Comparison of ENCODE assay signal across 9 cellular contexts in the genomic region with DNA sequence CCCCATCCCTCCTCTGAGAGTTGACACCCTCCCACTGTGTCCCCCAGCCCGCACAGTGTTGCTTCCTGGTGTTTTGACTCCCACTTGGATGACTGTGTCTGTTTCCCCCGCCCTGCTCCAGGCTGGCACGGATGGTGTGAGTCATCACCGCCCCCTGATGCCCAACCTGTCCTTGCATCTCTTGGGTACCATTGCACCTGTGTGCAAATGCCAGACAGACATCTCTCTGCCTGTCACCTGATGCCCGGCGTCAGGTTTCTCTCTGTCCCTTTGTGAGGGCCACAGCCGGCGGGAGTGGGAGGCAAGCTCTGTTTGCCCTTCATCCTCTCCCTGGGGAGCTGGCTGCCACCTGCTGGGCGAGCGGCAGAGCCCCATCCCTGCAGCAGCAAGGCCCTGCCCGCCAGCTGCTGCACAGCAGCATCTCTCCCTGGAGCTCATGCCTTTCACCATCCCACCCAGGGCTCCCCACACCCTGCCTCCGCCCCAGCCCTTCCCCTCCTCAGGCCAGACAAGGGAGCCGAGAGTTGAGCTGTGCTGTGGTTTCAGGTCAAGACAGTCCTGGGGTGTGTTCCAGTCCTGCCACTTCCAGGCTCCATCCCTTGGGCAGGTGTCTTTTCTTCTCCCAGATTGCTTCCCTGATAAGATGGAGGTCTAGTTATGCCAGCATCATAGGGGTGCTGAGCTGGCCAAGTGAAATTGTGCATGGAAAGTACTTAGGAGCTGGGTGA. TPM values are rescaled to one million over a fixed set of nuclear protein-coding genes. Genes with fewer than 3 reads are reported as not detected.
A peak's percentile ranks its signal among the peaks of the same experiment; 100 is the strongest.
DNase-seq lines count a peak whose midpoint lies in the region; ATAC-seq, FAIRE-seq and TF ChIP-seq lines count a peak whose summit lies in the region.
"Had no signal": no experiment of that assay in that cellular context is flagged by ENCODE, and none has a peak within 500 bp of the region (broad histone marks: within the 10 kb centered on the region; RNA-seq: fewer than 3 reads in every experiment).

No MANE protein-coding gene starts in this region.

- TF ChIP-seq CTCF in Panc1 (IDR thresholded peaks at IDR 0.05) (no peak; the same call in 1 of the 2 replicates), kidney (IDR thresholded peaks at IDR 0.05; ENCODE audit: borderline replicate concordance, extremely low read depth, insufficient read depth) (peak; percentile 1), thyroid gland (IDR thresholded peaks at IDR 0.05) (no peak)
- no peak for TF ChIP-seq CTCF in activated CD8-positive, alpha-beta T cell treated with anti-CD3 and anti-CD28 coated beads for 36 hours (IDR thresholded peaks at IDR 0.05)

- DNase-seq in COR-L47 (lab: John Stamatoyannopoulos, UW) (peak; percentile 97), Panc1 (ENCODE audit: low read depth, low spot score) (no peak), kidney (no peak), AG08396 (ENCODE audit: low spot score) (no peak), thyroid gland (no peak), small intestine (no peak)
- DNase-seq in activated CD8-positive, alpha-beta T cell treated with anti-CD3 and anti-CD28 coated beads for 36 hours = no peak

- H3K9ac ChIP-seq in HUES64 (ENCODE audit: low read depth, low read length) (peak overlapping the region; percentile 21; the same call in 1 of the 2 replicates), kidney (ENCODE audit: low read length in 2 of 2) (no peak overlapping the region)

- H3K27ac Mint-ChIP-seq in activated CD8-positive, alpha-beta T cell treated with anti-CD3 and anti-CD28 coated beads for 36 hours = no peak overlapping the region

- in situ Hi-C loops in Panc1 (cut with HindIII; ENCODE audit: low pct_unique_long_range_greater_than_20kb, low sequenced_read_pairs) = no loop called here

- H3K9me3 Mint-ChIP-seq in activated CD8-positive, alpha-beta T cell treated with anti-CD3 and anti-CD28 coated beads for 36 hours = no peaks in the 10 kb centered on the region

- no TSS peak for BruUV-seq in Panc1 (replicated peaks; lab: Mats Ljungman, UMichigan)

- H3K4me1 ChIP-seq in HUES64 (ENCODE audit: insufficient read depth, low read length) = peaks cover 8% of the 10 kb centered on the region
- H3K4me1 ChIP-seq in Panc1 (ENCODE audit: control insufficient read depth, insufficient read depth, low read length) = no peaks in the 10 kb centered on the region
- peaks cover 6 to 9% of the 10 kb centered on the region in 2 donors for H3K4me1 ChIP-seq in kidney (ENCODE audit: control insufficient read depth in 1 of 2, insufficient read depth in 1 of 2, low read depth in 1 of 2, low read length in 2 of 2)
- peaks cover 12 to 29% of the 10 kb centered on the region in 2 donors for H3K4me1 ChIP-seq in thyroid gland
- H3K4me1 ChIP-seq in small intestine (ENCODE audit: control insufficient read depth in 2 of 2, insufficient read depth in 1 of 2, low read depth in 1 of 2, low read length in 1 of 2) = no peaks in the 10 kb centered on the region
- H3K4me1 ChIP-seq: HAP-1 had no signal

- POLR2A ChIA-PET in Panc1 (lab: Charles Lee) = interaction anchor here (0.7 kb wide), 1 partner anchor 42 kb away, joined by 3 read pairs; no protein-coding TSS in a partner anchor
- POLR2A ChIA-PET in activated CD8-positive, alpha-beta T cell treated with anti-CD3 and anti-CD28 coated beads for 36 hours (lab: Charles Lee) = interaction anchor here (0.7 to 0.9 kb wide), 2 partner anchors 54 to 136 kb away, joined by 3 read pairs; no protein-coding TSS in a partner anchor

- no peaks in the 10 kb centered on the region for H3K9me3 ChIP-seq in HUES64 (ENCODE audit: insufficient read depth, low read depth, low read length)
- H3K9me3 ChIP-seq in Panc1 (ENCODE audit: control insufficient read depth, insufficient read depth, low read depth, low read length) = no peaks in the 10 kb centered on the region
- H3K9me3 ChIP-seq in kidney (ENCODE audit: control insufficient read depth in 1 of 2, low read length in 2 of 2) = no peaks in the 10 kb centered on the region
- no peaks in the 10 kb centered on the region for H3K9me3 ChIP-seq in thyroid gland
- H3K9me3 ChIP-seq in small intestine (ENCODE audit: control insufficient read depth, low read depth) = no peaks in the 10 kb centered on the region
- H3K9me3 ChIP-seq: HAP-1 had no signal

- CTCF ChIA-PET in Panc1 (lab: Charles Lee) = no interaction called here
- CTCF ChIA-PET in activated CD8-positive, alpha-beta T cell treated with anti-CD3 and anti-CD28 coated beads for 36 hours (lab: Charles Lee) = interaction anchor here (0.9 to 1.1 kb wide), 2 partner anchors 12 to 27 kb away, joined by 3 to 4 read pairs; no protein-coding TSS in a partner anchor

- no peak overlapping the region for H3K4me3 Mint-ChIP-seq in activated CD8-positive, alpha-beta T cell treated with anti-CD3 and anti-CD28 coated beads for 36 hours

- FAIRE-seq in kidney (lab: Jason Lieb, UNC) (no peak), small intestine (lab: Jason Lieb, UNC) (no peak)

- 64% methylated on average over 13 of the region's 13 CpGs for WGBS in HUES64
- 70 to 81% methylated on average over 7 to 10 of the region's 13 CpGs for WGBS in thyroid gland, 2 donors
- WGBS in small intestine, 3 donors = 43 to 56% (median 50%) methylated on average over 11 to 13 of the region's 13 CpGs

- H3K4me1 Mint-ChIP-seq in activated CD8-positive, alpha-beta T cell treated with anti-CD3 and anti-CD28 coated beads for 36 hours (ENCODE audit: low read depth) = peaks cover 11% of the 10 kb centered on the region

- peak; percentile 83 for ATAC-seq in Panc1
- no peak for ATAC-seq in activated CD8-positive, alpha-beta T cell treated with anti-CD3 and anti-CD28 coated beads for 36 hours

- H3K4me3 ChIP-seq in HUES64 (ENCODE audit: low read length) = no peak overlapping the region
- H3K4me3 ChIP-seq in Panc1 (ENCODE audit: low read depth in 2 of 2, low read length in 2 of 2) = no peak overlapping the region
- H3K4me3 ChIP-seq in kidney (ENCODE audit: low read length in 2 of 2) = no peak overlapping the region
- H3K4me3 ChIP-seq in thyroid gland (replicated peaks in 1 of 3) = no peak overlapping the region
- H3K4me3 ChIP-seq in small intestine (ENCODE audit: low read depth in 1 of 2, low read length in 2 of 2) = no peak overlapping the region
- H3K4me3 ChIP-seq: HAP-1 had no signal

- H3K36me3 ChIP-seq in HUES64 (ENCODE audit: insufficient read depth, low read length) (no peaks in the 10 kb centered on the region), Panc1 (ENCODE audit: control insufficient read depth, insufficient read depth, low read length) (no peaks in the 10 kb centered on the region), kidney (ENCODE audit: control insufficient read depth in 1 of 2, insufficient read depth in 2 of 2, low read length in 2 of 2) (no peaks in the 10 kb centered on the region), thyroid gland (no peaks in the 10 kb centered on the region), small intestine (ENCODE audit: control insufficient read depth in 2 of 2, insufficient read depth in 2 of 2, low read length in 2 of 2) (no peaks in the 10 kb centered on the region)
- H3K36me3 ChIP-seq: HAP-1 had no signal

- H3K36me3 Mint-ChIP-seq in activated CD8-positive, alpha-beta T cell treated with anti-CD3 and anti-CD28 coated beads for 36 hours (ENCODE audit: low read depth) = no peaks in the 10 kb centered on the region

- TF ChIP-seq POLR2A in thyroid gland (IDR thresholded peaks at IDR 0.05) = no peak

- H3K27me3 Mint-ChIP-seq in activated CD8-positive, alpha-beta T cell treated with anti-CD3 and anti-CD28 coated beads for 36 hours = no peaks in the 10 kb centered on the region

- no peaks in the 10 kb centered on the region for H3K27me3 ChIP-seq in HUES64 (ENCODE audit: insufficient read depth, low read length)
- H3K27me3 ChIP-seq in Panc1 (ENCODE audit: control insufficient read depth, insufficient read depth, low read length) = no peaks in the 10 kb centered on the region
- H3K27me3 ChIP-seq in thyroid gland = no peaks in the 10 kb centered on the region
- no peaks in the 10 kb centered on the region for H3K27me3 ChIP-seq in small intestine (ENCODE audit: control insufficient read depth in 2 of 2, insufficient read depth in 2 of 2, low read length in 2 of 2)

- no peak overlapping the region for H3K27ac ChIP-seq in HUES64 (ENCODE audit: low read depth, low read length)
- no peak overlapping the region for H3K27ac ChIP-seq in Panc1 (ENCODE audit: low read length)
- no peak overlapping the region for H3K27ac ChIP-seq in kidney (ENCODE audit: low read depth in 2 of 2, low read length in 2 of 2)
- no peak overlapping the region for H3K27ac ChIP-seq in thyroid gland
- no peak overlapping the region for H3K27ac ChIP-seq in small intestine (ENCODE audit: low read depth in 1 of 2, low read length in 1 of 2)

- intact Hi-C loops in Panc1 (cut with micrococcal nuclease; ENCODE audit: unreplicated experiment) = no loop called here
- intact Hi-C loops in kidney (cut with DNase I) = no loop called here
- intact Hi-C loops in activated CD8-positive, alpha-beta T cell treated with anti-CD3 and anti-CD28 coated beads for 36 hours (cut with micrococcal nuclease) = no loop called here
- intact Hi-C loops in thyroid gland (cut with DNase I) = no loop called here

RNA-seq across cellular contexts. Expression of gene NKPD1, which starts 29.7 kb away (rescaled TPM):
- polyA plus RNA-seq in HUES64 (2013, experiment 1 of 2) = not detected
- polyA plus RNA-seq in HUES64 (2013, experiment 2 of 2) = 0.19 TPM
- total RNA-seq in Panc1 (2021; ENCODE audit: unreplicated experiment) (0.05 TPM), kidney (0.09 TPM), thyroid gland (1 to 10 TPM in 1 of 4 donors, under 1 TPM in 3; 0.44 to 1.3 (median 0.68) TPM)
- 0.24 TPM for polyA plus RNA-seq in Panc1 (2012; ENCODE audit: insufficient read length)
- polyA plus RNA-seq in kidney (ENCODE audit: insufficient read depth, low read depth, low replicate concordance) (not detected), small intestine (under 1 TPM in 1 of 3 donors, not detected in 2; 0.09 TPM)
- under 1 TPM; 0.07 to 0.16 TPM for total RNA-seq in activated CD8-positive, alpha-beta T cell treated with anti-CD3 and anti-CD28 coated beads for 36 hours

RNA-seq across cellular contexts. Expression of gene PPP1R37, which starts 38.1 kb away (rescaled TPM):
- 16.3 TPM for polyA plus RNA-seq in HUES64 (2013, experiment 1 of 2)
- 14.6 TPM for polyA plus RNA-seq in HUES64 (2013, experiment 2 of 2)
- total RNA-seq in Panc1 (2021; ENCODE audit: unreplicated experiment) = 20.4 TPM
- polyA plus RNA-seq in Panc1 (2012; ENCODE audit: insufficient read length) = 25.9 TPM
- 33.0 TPM for total RNA-seq in kidney
- 21.6 TPM for polyA plus RNA-seq in kidney (ENCODE audit: insufficient read depth, low read depth, low replicate concordance)
- 10 to 100 TPM; 20.9 to 21.2 TPM for total RNA-seq in activated CD8-positive, alpha-beta T cell treated with anti-CD3 and anti-CD28 coated beads for 36 hours
- 10 to 100 TPM; 34.9 to 59.7 (median 42.9) TPM for total RNA-seq in thyroid gland
- 10 to 100 TPM; 19.5 to 32.4 (median 30.9) TPM for polyA plus RNA-seq in small intestine

RNA-seq across cellular contexts. Expression of gene TRAPPC6A, which starts 47.0 kb away (rescaled TPM):
- 20.2 TPM for polyA plus RNA-seq in HUES64 (2013, experiment 1 of 2)
- 27.0 TPM for polyA plus RNA-seq in HUES64 (2013, experiment 2 of 2)
- 24.7 TPM for total RNA-seq in Panc1 (2021; ENCODE audit: unreplicated experiment)
- polyA plus RNA-seq in Panc1 (2012; ENCODE audit: insufficient read length) = 43.2 TPM
- 37.2 TPM for total RNA-seq in kidney
- polyA plus RNA-seq in kidney (ENCODE audit: insufficient read depth, low read depth, low replicate concordance) = 123 TPM
- 10 to 100 TPM; 27.3 to 28.8 TPM for total RNA-seq in activated CD8-positive, alpha-beta T cell treated with anti-CD3 and anti-CD28 coated beads for 36 hours
- total RNA-seq in thyroid gland = 10 to 100 TPM; 25.0 to 53.3 (median 38.8) TPM
- polyA plus RNA-seq in small intestine = 10 to 100 TPM; 38.4 to 43.1 (median 40.3) TPM

RNA-seq across cellular contexts. Expression of gene BLOC1S3, which starts 47.5 kb away (rescaled TPM):
- 3.2 TPM for polyA plus RNA-seq in HUES64 (2013, experiment 1 of 2)
- polyA plus RNA-seq in HUES64 (2013, experiment 2 of 2) = 4.2 TPM
- total RNA-seq in Panc1 (2021; ENCODE audit: unreplicated experiment) (21.8 TPM), kidney (13.2 TPM), thyroid gland (10 to 100 TPM in 3 of 4 donors, 1 to 10 TPM in 1; 9.1 to 15.4 (median 11.9) TPM)
- polyA plus RNA-seq in Panc1 (2012; ENCODE audit: insufficient read length) = 13.2 TPM
- polyA plus RNA-seq in kidney (ENCODE audit: insufficient read depth, low read depth, low replicate concordance) (5.2 TPM), small intestine (1 to 10 TPM; 3.6 to 7.8 (median 4.9) TPM)
- 10 to 100 TPM in 1 of 2 experiments, 1 to 10 TPM in 1; 8.9 to 10.8 TPM for total RNA-seq in activated CD8-positive, alpha-beta T cell treated with anti-CD3 and anti-CD28 coated beads for 36 hours

RNA-seq across cellular contexts. Expression of gene GEMIN7, which starts 52.0 kb away (rescaled TPM):
- 42.7 TPM for polyA plus RNA-seq in HUES64 (2013, experiment 1 of 2)
- 45.1 TPM for polyA plus RNA-seq in HUES64 (2013, experiment 2 of 2)
- total RNA-seq in Panc1 (2021; ENCODE audit: unreplicated experiment) (29.5 TPM), kidney (17.2 TPM), thyroid gland (10 to 100 TPM; 10.6 to 22.7 (median 19.1) TPM)
- polyA plus RNA-seq in Panc1 (2012; ENCODE audit: insufficient read length) = 27.3 TPM
- polyA plus RNA-seq in kidney (ENCODE audit: insufficient read depth, low read depth, low replicate concordance) (32.2 TPM), small intestine (10 to 100 TPM; 33.2 to 49.7 (median 37.6) TPM)
- total RNA-seq in activated CD8-positive, alpha-beta T cell treated with anti-CD3 and anti-CD28 coated beads for 36 hours = 10 to 100 TPM; 44.1 to 46.8 TPM
